ENCODE assay signal across 16 cellular contexts in genomic region chr2:141714486-141714885, GRCh38.
DNase-seq lines count a peak whose midpoint lies in the region; ATAC-seq and TF ChIP-seq lines count a peak whose summit lies in the region.
"Had no signal": no experiment of that assay in that cellular context is flagged by ENCODE, and none has a peak within 500 bp of the region (broad histone marks: within the 10 kb centered on the region; RNA-seq: fewer than 3 reads in every experiment).

No MANE protein-coding gene starts in this region.

- no peaks in the 10 kb centered on the region for H3K27me3 Mint-ChIP-seq in mesothelial cell of epicardium (ENCODE audit: low read depth)
- no peaks in the 10 kb centered on the region for H3K27me3 Mint-ChIP-seq in activated naive CD4-positive, alpha-beta T cell treated with anti-CD3 and anti-CD28 coated beads, Interleukin-2, amount 10 ng/mL, durations not matched to agents 7 days and 5 days
- H3K27me3 Mint-ChIP-seq: CD4-positive, alpha-beta memory T cell had no signal

- H3K4me1 ChIP-seq in parathyroid adenoma = peaks cover 20% of the 10 kb centered on the region
- H3K4me1 ChIP-seq in thyroid gland = peaks cover 28 to 36% of the 10 kb centered on the region in 2 donors
- no peaks in the 10 kb centered on the region for H3K4me1 ChIP-seq in esophagus squamous epithelium
- H3K4me1 ChIP-seq: A549, BE2C had no signal

- H2AFZ ChIP-seq in parathyroid adenoma = no peak overlapping the region
- H2AFZ ChIP-seq: GM23338 had no signal

- CTCF ChIA-PET in activated naive CD4-positive, alpha-beta T cell treated with anti-CD3 and anti-CD28 coated beads, Interleukin-2, amount 10 ng/mL, durations not matched to agents 7 days and 5 days (lab: Charles Lee) = no interaction called here

- no peak overlapping the region for H3K9ac ChIP-seq in parathyroid adenoma

- no peak overlapping the region for H3K4me3 Mint-ChIP-seq in mesothelial cell of epicardium
- no peak overlapping the region for H3K4me3 Mint-ChIP-seq in activated naive CD4-positive, alpha-beta T cell treated with anti-CD3 and anti-CD28 coated beads, Interleukin-2, amount 10 ng/mL, durations not matched to agents 7 days and 5 days
- H3K4me3 Mint-ChIP-seq: CD4-positive, alpha-beta memory T cell; GM23338 had no signal

- no peak overlapping the region for H3K4me2 ChIP-seq in parathyroid adenoma (ENCODE audit: low read length)
- H3K4me2 ChIP-seq: A549, GM23338 had no signal

- H3K27me3 ChIP-seq in parathyroid adenoma (ENCODE audit: control insufficient read depth, insufficient read depth, low read length) = no peaks in the 10 kb centered on the region
- no peaks in the 10 kb centered on the region for H3K27me3 ChIP-seq in thyroid gland
- no peaks in the 10 kb centered on the region for H3K27me3 ChIP-seq in esophagus squamous epithelium
- H3K27me3 ChIP-seq: BE2C had no signal

- no peak for ATAC-seq in HG02763 (IDR thresholded peaks at IDR 0.05; ENCODE audit: unreplicated experiment)
- ATAC-seq: A549, GM23338 had no signal

- H3K9me3 Mint-ChIP-seq in mesothelial cell of epicardium = peaks cover 5% of the 10 kb centered on the region
- H3K9me3 Mint-ChIP-seq in activated naive CD4-positive, alpha-beta T cell treated with anti-CD3 and anti-CD28 coated beads, Interleukin-2, amount 10 ng/mL, durations not matched to agents 7 days and 5 days = peaks cover under 1% of the 10 kb centered on the region
- H3K9me3 Mint-ChIP-seq: GM23338 had no signal

- H3K4me3 ChIP-seq in parathyroid adenoma (ENCODE audit: low read depth, low read length) = peak overlapping the region; percentile 8
- H3K4me3 ChIP-seq in thyroid gland (replicated peaks in 1 of 3) = no peak overlapping the region
- no peak overlapping the region for H3K4me3 ChIP-seq in esophagus squamous epithelium
- H3K4me3 ChIP-seq: A549, GM23338 had no signal

- H3K4me1 Mint-ChIP-seq in mesothelial cell of epicardium = peaks cover 22% of the 10 kb centered on the region
- no peaks in the 10 kb centered on the region for H3K4me1 Mint-ChIP-seq in activated naive CD4-positive, alpha-beta T cell treated with anti-CD3 and anti-CD28 coated beads, Interleukin-2, amount 10 ng/mL, durations not matched to agents 7 days and 5 days
- H3K4me1 Mint-ChIP-seq: CD4-positive, alpha-beta memory T cell; GM23338 had no signal

- 8 to 11% methylated on average over 1 of the region's 1 CpG for WGBS in thyroid gland, 2 donors
- 17 to 38% methylated on average over 1 of the region's 1 CpG for WGBS in esophagus squamous epithelium, 2 donors

- intact Hi-C loops in thyroid gland (cut with DNase I) = no loop called here
- intact Hi-C loops in esophagus squamous epithelium (cut with DNase I) = no loop called here

- DNase-seq in fibroblast of gingiva (ENCODE audit: low read depth) (peak; percentile 63), mesothelial cell of epicardium (ENCODE audit: low spot score in 2 of 2, unreplicated experiment in 2 of 2) (no peak), thyroid gland (peak; percentile 77 to 80), GM19238 (ENCODE audit: insufficient read length, low spot score) (no peak), esophagus squamous epithelium (lab: John Stamatoyannopoulos, UW) (no peak)
- DNase-seq in activated naive CD4-positive, alpha-beta T cell treated with anti-CD3 and anti-CD28 coated beads, Interleukin-2, amount 10 ng/mL, durations not matched to agents 7 days and 5 days = no peak
- DNase-seq: BE2C; CD4-positive, alpha-beta memory T cell; DMS53; H7 had no signal

- no peak for TF ChIP-seq CTCF in mesothelial cell of epicardium (IDR thresholded peaks at IDR 0.05; ENCODE audit: unreplicated experiment)
- no peak for TF ChIP-seq CTCF in parathyroid adenoma (IDR thresholded peaks at IDR 0.05)
- no peak for TF ChIP-seq CTCF in thyroid gland (IDR thresholded peaks at IDR 0.05)
- TF ChIP-seq CTCF in esophagus squamous epithelium (IDR thresholded peaks at IDR 0.05) = no peak

- TF ChIP-seq POLR2A in thyroid gland (IDR thresholded peaks at IDR 0.05) (no peak), esophagus squamous epithelium (IDR thresholded peaks at IDR 0.05) (no peak)

- H3K79me2 ChIP-seq in parathyroid adenoma = no peaks in the 10 kb centered on the region

- no peaks in the 10 kb centered on the region for H3K36me3 Mint-ChIP-seq in mesothelial cell of epicardium
- no peaks in the 10 kb centered on the region for H3K36me3 Mint-ChIP-seq in activated naive CD4-positive, alpha-beta T cell treated with anti-CD3 and anti-CD28 coated beads, Interleukin-2, amount 10 ng/mL, durations not matched to agents 7 days and 5 days
- H3K36me3 Mint-ChIP-seq: CD4-positive, alpha-beta memory T cell had no signal

- H3K36me3 ChIP-seq in parathyroid adenoma (ENCODE audit: control insufficient read depth, insufficient read depth, low read length) (no peaks in the 10 kb centered on the region), thyroid gland (no peaks in the 10 kb centered on the region), esophagus squamous epithelium (no peaks in the 10 kb centered on the region)
- H3K36me3 ChIP-seq: BE2C had no signal

- H3K27ac ChIP-seq in parathyroid adenoma (no peak overlapping the region), thyroid gland (peak overlapping the region; percentile 41 to 72 (median 54)), esophagus squamous epithelium (no peak overlapping the region)
- H3K27ac ChIP-seq: A549, C4-2B, HL-60 had no signal

- H3K27ac Mint-ChIP-seq in mesothelial cell of epicardium = peak overlapping the region; percentile 49
- H3K27ac Mint-ChIP-seq in activated naive CD4-positive, alpha-beta T cell treated with anti-CD3 and anti-CD28 coated beads, Interleukin-2, amount 10 ng/mL, durations not matched to agents 7 days and 5 days = no peak overlapping the region
- H3K27ac Mint-ChIP-seq: CD4-positive, alpha-beta memory T cell; GM23338 had no signal

- H3K9me3 ChIP-seq in parathyroid adenoma (ENCODE audit: control insufficient read depth, low read length) = no peaks in the 10 kb centered on the region
- H3K9me3 ChIP-seq in thyroid gland = no peaks in the 10 kb centered on the region
- no peaks in the 10 kb centered on the region for H3K9me3 ChIP-seq in esophagus squamous epithelium
- H3K9me3 ChIP-seq: A549, BE2C had no signal

Comparison
In these comparisons a context has a peak if more than half of its experiments do, and no peak if none do; other contexts are left out.
1. DNase-seq: peak in fibroblast of gingiva (single experiment) and thyroid gland (2 of 2); none in mesothelial cell of epicardium (0 of 2), activated naive CD4-positive, alpha-beta T cell treated with anti-CD3 and anti-CD28 coated beads, Interleukin-2, amount 10 ng/mL, durations not matched to agents 7 days and 5 days (single experiment), GM19238 (single experiment) and esophagus squamous epithelium (single experiment).
2. H3K27ac ChIP-seq: peak in thyroid gland (3 of 3); none in parathyroid adenoma (single experiment) and esophagus squamous epithelium (0 of 4).